ENCODE assay signal across 8 cellular contexts in genomic region chr12:92539966-92540791, GRCh38.
DNase-seq lines count a peak whose midpoint lies in the region; ATAC-seq and TF ChIP-seq lines count a peak whose summit lies in the region.

No MANE protein-coding gene starts in this region.

- peak; percentile 34 for ATAC-seq in GM18511 (IDR thresholded peaks at IDR 0.05; ENCODE audit: unreplicated experiment)

- H3K36me3 ChIP-seq in brain microvascular endothelial cell (replicated peaks) (no peaks in the 10 kb centered on the region), neural progenitor cell (no peaks in the 10 kb centered on the region)

- peak; percentile 21 for TF ChIP-seq CTCF in brain microvascular endothelial cell (IDR thresholded peaks at IDR 0.05; ENCODE audit: low read depth, low read length, missing control alignments)
- peak; percentile 33 for TF ChIP-seq CTCF in neural progenitor cell (IDR thresholded peaks at IDR 0.05)

- peaks cover 3% of the 10 kb centered on the region for H3K27me3 Mint-ChIP-seq in neural progenitor cell (ENCODE audit: insufficient read depth, low read depth)

- H3K4me3 ChIP-seq in Jurkat, Clone E6-1 (ENCODE audit: low read length): no peak overlapping the region
- H3K4me3 ChIP-seq in brain microvascular endothelial cell (ENCODE audit: low read depth, low read length): no peak overlapping the region
- H3K4me3 ChIP-seq in neural progenitor cell: no peak overlapping the region

- H3K4me2 ChIP-seq in neural progenitor cell: peak overlapping the region; percentile 8

- H3K4me1 Mint-ChIP-seq in neural progenitor cell: peaks cover 54% of the 10 kb centered on the region

- in situ Hi-C loops in brain microvascular endothelial cell (cut with HindIII; ENCODE audit: low pct_ligation_motif_present, low sequenced_read_pairs): no loop called here

- H3K27ac ChIP-seq in brain microvascular endothelial cell (no peak overlapping the region), neural progenitor cell (no peak overlapping the region)

- H3K4me3 Mint-ChIP-seq in neural progenitor cell: peak overlapping the region; percentile 61

- H3K27me3 ChIP-seq in brain microvascular endothelial cell (replicated peaks) (no peaks in the 10 kb centered on the region), neural progenitor cell (no peaks in the 10 kb centered on the region)

- H3K9me3 ChIP-seq in neural progenitor cell (ENCODE audit: low read depth): no peaks in the 10 kb centered on the region

- DNase-seq in Jurkat, Clone E6-1 (ENCODE audit: low read depth, low spot score): peak; percentile 2
- DNase-seq in brain microvascular endothelial cell: no peak
- peak; percentile 73 for DNase-seq in neural progenitor cell (ENCODE audit: low spot score)
- no peak for DNase-seq in SW 1271 (lab: John Stamatoyannopoulos, UW)
- no peak for DNase-seq in NCI-H2081 (lab: John Stamatoyannopoulos, UW)
- DNase-seq in activated gamma-delta T cell treated with Interleukin-2 at 50 U/mL for 16 hours: no peak
- DNase-seq in middle frontal gyrus (ENCODE audit: extremely low spot score, low spot score): no peak

- H3K36me3 Mint-ChIP-seq in neural progenitor cell: no peaks in the 10 kb centered on the region

- H3K9me3 Mint-ChIP-seq in neural progenitor cell: no peaks in the 10 kb centered on the region

- H3K27ac Mint-ChIP-seq in neural progenitor cell: peak overlapping the region; percentile 76

- no peak overlapping the region for H3K9ac ChIP-seq in neural progenitor cell

- no peaks in the 10 kb centered on the region for H3K79me2 ChIP-seq in neural progenitor cell (ENCODE audit: low read depth)

- H4K20me1 ChIP-seq in neural progenitor cell (ENCODE audit: low read depth): no peaks in the 10 kb centered on the region

- peaks cover 21% of the 10 kb centered on the region for H3K4me1 ChIP-seq in neural progenitor cell

- peak overlapping the region; percentile 0 for H2AFZ ChIP-seq in neural progenitor cell (replicated peaks)

- H3F3A ChIP-seq in neural progenitor cell (ENCODE audit: low read depth): no peaks in the 10 kb centered on the region

Comparison
In these comparisons a context has a peak if more than half of its experiments do, and no peak if none do; other contexts are left out.
1. DNase-seq: peak in Jurkat, Clone E6-1 (single experiment) and neural progenitor cell (single experiment); none in brain microvascular endothelial cell (single experiment), SW 1271 (0 of 2), NCI-H2081 (0 of 2), activated gamma-delta T cell treated with Interleukin-2 at 50 U/mL for 16 hours (single experiment) and middle frontal gyrus (single experiment).